ENCODE assay signal across 27 cellular contexts in genomic region chr6:80480478-80481157, GRCh38.
DNase-seq lines count a peak whose midpoint lies in the region; ATAC-seq and TF ChIP-seq lines count a peak whose summit lies in the region.
"Had no signal": no experiment of that assay in that cellular context is flagged by ENCODE, and none has a peak within 500 bp of the region (broad histone marks: within the 10 kb centered on the region; RNA-seq: fewer than 3 reads in every experiment).

No MANE protein-coding gene starts in this region.

- H3K27ac ChIP-seq in adrenal gland: no peak overlapping the region
- H3K27ac ChIP-seq: cardiac muscle cell, left lung, sigmoid colon, testis had no signal

- DNase-seq in AG10803 (ENCODE audit: low read depth) (peak; percentile 42), MV-4-11 (lab: John Stamatoyannopoulos, UW) (peak; percentile 57), adrenal gland (no peak), globus pallidus (ENCODE audit: low spot score) (no peak)
- DNase-seq in activated CD4-positive, CD25-positive, alpha-beta regulatory T cell treated with anti-CD3 and anti-CD28 coated beads, Interleukin-2, amount 50 U/mL, for 72 hours: no peak
- DNase-seq in naive thymus-derived CD8-positive, alpha-beta T cell: no peak
- DNase-seq: activated B cell treated with CpG ODN at 0.5 μM for 24 hours; activated CD4-positive, alpha-beta memory T cell treated with anti-CD3 and anti-CD28 coated beads for 36 hours; activated naive CD4-positive, alpha-beta T cell; activated T-cell treated with anti-CD3 and anti-CD28 coated beads for 4 hours; BE2C; Caco-2; left lung; NCI-H187; NK-92 treated with Interleukin-12 subunit alpha and Interleukin-12 subunit beta, amount 100 ng/mL, for 24 hours; posterior cingulate gyrus; sigmoid colon; SK-N-SH; testis had no signal

- no peaks in the 10 kb centered on the region for H3K4me1 Mint-ChIP-seq in naive thymus-derived CD8-positive, alpha-beta T cell
- H3K4me1 Mint-ChIP-seq: activated B cell treated with CpG ODN at 0.5 μM for 24 hours; stimulated activated effector memory CD8-positive, alpha-beta T cell treated with anti-CD3 and anti-CD28 coated beads, Interleukin-12 subunit alpha, Interleukin-12 subunit beta, amount 100 ng/mL, for 72 hours had no signal

- no peaks in the 10 kb centered on the region for H3K4me1 ChIP-seq in adrenal gland (replicated peaks in 1 of 2)
- H3K4me1 ChIP-seq: BE2C, left lung, testis had no signal

- H3K27ac Mint-ChIP-seq in naive thymus-derived CD8-positive, alpha-beta T cell: no peak overlapping the region
- H3K27ac Mint-ChIP-seq: activated B cell treated with CpG ODN at 0.5 μM for 24 hours; activated CD4-positive, alpha-beta memory T cell treated with anti-CD3 and anti-CD28 coated beads for 36 hours; dendritic cell treated with granulocyte-macrophage colony-stimulating factor and Interleukin-4, amounts not matched to agents 40 ng/mL and 50 ng/mL, for 4 days; GM23338; stimulated activated effector memory CD8-positive, alpha-beta T cell treated with anti-CD3 and anti-CD28 coated beads, Interleukin-12 subunit alpha, Interleukin-12 subunit beta, amount 100 ng/mL, for 72 hours; T-helper 2 cell treated with Interferon-gamma antibody and Interleukin-4, amounts not matched to agents 5 μg/mL and 100 μg/mL, for 36 hours had no signal

- H3K9me3 Mint-ChIP-seq in naive thymus-derived CD8-positive, alpha-beta T cell: peaks cover 0 to 12% (median 0%) of the 10 kb centered on the region in 9 donors
- H3K9me3 Mint-ChIP-seq: activated CD4-positive, alpha-beta memory T cell treated with anti-CD3 and anti-CD28 coated beads for 36 hours; GM23338; stimulated activated effector memory CD8-positive, alpha-beta T cell treated with anti-CD3 and anti-CD28 coated beads, Interleukin-12 subunit alpha, Interleukin-12 subunit beta, amount 100 ng/mL, for 72 hours; T-helper 2 cell treated with Interferon-gamma antibody and Interleukin-4, amounts not matched to agents 5 μg/mL and 100 μg/mL, for 36 hours had no signal

- intact Hi-C loops in adrenal gland (cut with DNase I): no loop called here

- no peaks in the 10 kb centered on the region for H3K36me3 Mint-ChIP-seq in naive thymus-derived CD8-positive, alpha-beta T cell
- H3K36me3 Mint-ChIP-seq: activated CD4-positive, alpha-beta memory T cell treated with anti-CD3 and anti-CD28 coated beads for 36 hours; stimulated activated effector memory CD8-positive, alpha-beta T cell treated with anti-CD3 and anti-CD28 coated beads, Interleukin-12 subunit alpha, Interleukin-12 subunit beta, amount 100 ng/mL, for 72 hours had no signal

- peaks cover 1 to 24% (median 6%) of the 10 kb centered on the region in 5 donors for H3K27me3 Mint-ChIP-seq in naive thymus-derived CD8-positive, alpha-beta T cell
- H3K27me3 Mint-ChIP-seq: activated B cell treated with CpG ODN at 0.5 μM for 24 hours; dendritic cell treated with granulocyte-macrophage colony-stimulating factor and Interleukin-4, amounts not matched to agents 40 ng/mL and 50 ng/mL, for 4 days had no signal

- TF ChIP-seq CTCF in AG10803 (conservative IDR thresholded peaks at IDR 0.05; ENCODE audit: low read length) (no peak), adrenal gland (IDR thresholded peaks at IDR 0.05) (no peak)

- no peaks in the 10 kb centered on the region for H3K27me3 ChIP-seq in adrenal gland
- H3K27me3 ChIP-seq: BE2C, cardiac muscle cell, left lung, sigmoid colon, testis had no signal

- no peak for TF ChIP-seq POLR2A in adrenal gland (IDR thresholded peaks at IDR 0.05)

- H3K4me3 ChIP-seq in AG10803 (ENCODE audit: low read length) (no peak overlapping the region), adrenal gland (no peak overlapping the region)
- H3K4me3 ChIP-seq: cardiac muscle cell, GM23338, left lung, sigmoid colon, testis had no signal

- POLR2A ChIA-PET in naive thymus-derived CD8-positive, alpha-beta T cell (lab: Charles Lee): no interaction called here

- ATAC-seq in GM19351 (IDR thresholded peaks at IDR 0.05; ENCODE audit: unreplicated experiment) (peak; percentile 75), HG02623 (IDR thresholded peaks at IDR 0.05; ENCODE audit: unreplicated experiment) (peak; percentile 47)
- no peak for ATAC-seq in naive thymus-derived CD8-positive, alpha-beta T cell
- ATAC-seq: GM23338; HepG2; left lung; stimulated activated effector memory CD8-positive, alpha-beta T cell treated with anti-CD3 and anti-CD28 coated beads, Interleukin-12 subunit alpha, Interleukin-12 subunit beta, amount 100 ng/mL, for 72 hours had no signal

- no peaks in the 10 kb centered on the region for H3K36me3 ChIP-seq in adrenal gland (replicated peaks in 1 of 2)
- H3K36me3 ChIP-seq: BE2C, cardiac muscle cell, left lung, sigmoid colon had no signal

- no peaks in the 10 kb centered on the region for H3K9me3 ChIP-seq in adrenal gland (replicated peaks in 1 of 3)
- H3K9me3 ChIP-seq: BE2C, Caco-2, left lung, sigmoid colon, SK-N-SH, testis had no signal

- no peak overlapping the region for H3K4me3 Mint-ChIP-seq in naive thymus-derived CD8-positive, alpha-beta T cell
- H3K4me3 Mint-ChIP-seq: activated B cell treated with CpG ODN at 0.5 μM for 24 hours; activated CD4-positive, alpha-beta memory T cell treated with anti-CD3 and anti-CD28 coated beads for 36 hours; dendritic cell treated with granulocyte-macrophage colony-stimulating factor and Interleukin-4, amounts not matched to agents 40 ng/mL and 50 ng/mL, for 4 days; GM23338; stimulated activated effector memory CD8-positive, alpha-beta T cell treated with anti-CD3 and anti-CD28 coated beads, Interleukin-12 subunit alpha, Interleukin-12 subunit beta, amount 100 ng/mL, for 72 hours; T-helper 2 cell treated with Interferon-gamma antibody and Interleukin-4, amounts not matched to agents 5 μg/mL and 100 μg/mL, for 36 hours had no signal

Comparison
In these comparisons a context has a peak if more than half of its experiments do, and no peak if none do; other contexts are left out.
1. DNase-seq: peak in AG10803 (single experiment) and MV-4-11 (single experiment); none in activated CD4-positive, CD25-positive, alpha-beta regulatory T cell treated with anti-CD3 and anti-CD28 coated beads, Interleukin-2, amount 50 U/mL, for 72 hours (single experiment), adrenal gland (0 of 7), naive thymus-derived CD8-positive, alpha-beta T cell (0 of 10) and globus pallidus (single experiment).
2. ATAC-seq: peak in GM19351 (single experiment) and HG02623 (single experiment); none in naive thymus-derived CD8-positive, alpha-beta T cell (0 of 2).